36 cellular contexts compared by ENCODE assay signal in the genomic region with DNA sequence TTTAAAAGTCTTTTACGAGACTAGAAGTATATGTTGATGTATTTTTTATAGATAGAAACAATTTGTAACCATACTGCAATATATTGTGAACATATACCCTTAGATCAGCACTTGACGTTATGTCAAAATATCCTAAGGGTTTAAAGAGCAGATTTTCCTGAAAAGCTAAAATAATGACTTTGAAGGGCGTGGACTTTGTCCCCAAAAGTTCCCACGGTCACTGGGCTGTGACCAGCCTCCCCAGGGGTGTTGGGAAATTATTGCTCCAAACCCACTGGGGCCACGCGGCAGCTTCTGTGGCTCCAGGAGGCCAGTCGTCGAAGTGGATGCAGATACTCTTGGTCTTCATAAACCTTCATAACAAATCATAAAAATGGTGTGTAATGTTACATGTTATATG.
"Had no signal": no experiment of that assay in that cellular context is flagged by ENCODE, and none has a peak within 500 bp of the region (broad histone marks: within the 10 kb centered on the region; RNA-seq: fewer than 3 reads in every experiment).

No MANE protein-coding gene starts in this region.

- H3K27ac ChIP-seq: ascending aorta, breast epithelium, cardiac muscle cell, coronary artery, dorsolateral prefrontal cortex, esophagus muscularis mucosa, foreskin keratinocyte, heart right ventricle, WERI-Rb-1 had no signal

- DNase-seq: activated CD4-positive, alpha-beta memory T cell treated with anti-CD3 and anti-CD28 coated beads for 36 hours; activated CD4-positive, alpha-beta T cell treated with anti-CD3 and anti-CD28 coated beads for 36 hours; activated CD4-positive, alpha-beta T cell treated with anti-CD3 and anti-CD28 coated beads, Interleukin-2, amount 10 ng/mL, durations not matched to agents 24 days and 14 days; activated CD4-positive, CD25-positive, alpha-beta regulatory T cell; activated CD4-positive, CD25-positive, alpha-beta regulatory T cell treated with anti-CD3 and anti-CD28 coated beads, Interleukin-2, amount 50 U/mL, for 72 hours; activated CD8-positive, alpha-beta memory T cell treated with anti-CD3 and anti-CD28 coated beads, Interleukin-2, amount 50 U/mL, for 48 hours; activated CD8-positive, alpha-beta T cell treated with anti-CD3 and anti-CD28 coated beads, Interleukin-2, amount 10 ng/mL, durations not matched to agents 7 days and 5 days; activated gamma-delta T cell; activated naive CD4-positive, alpha-beta T cell; activated naive CD4-positive, alpha-beta T cell treated with anti-CD3 and anti-CD28 coated beads, Interleukin-2, amount 10 ng/mL, durations not matched to agents 7 days and 5 days; activated naive CD8-positive, alpha-beta T cell treated with anti-CD3 and anti-CD28 coated beads, Interleukin-2, amount 10 ng/mL, durations not matched to agents 7 days and 5 days; activated T-cell treated with anti-CD3 and anti-CD28 coated beads for 4 hours; activated T-cell treated with anti-CD3 and anti-CD28 coated beads, Interleukin-2, amount 50 U/mL, for 24 hours; activated T-cell treated with anti-CD3 and anti-CD28 coated beads, Interleukin-2, amount 50 U/mL, for 72 hours; dorsolateral prefrontal cortex; effector memory CD4-positive, alpha-beta T cell; endodermal cell; erythroblast; foreskin keratinocyte; gastrocnemius medialis; glutamatergic neuron; heart right ventricle; T-helper 1 cell; T-helper 17 cell; T1000; WERI-Rb-1 had no signal

- H3K27me3 ChIP-seq: ascending aorta, breast epithelium, cardiac muscle cell, dorsolateral prefrontal cortex, esophagus muscularis mucosa, foreskin keratinocyte, gastrocnemius medialis, heart right ventricle had no signal

- H3K4me3 Mint-ChIP-seq: activated CD4-positive, alpha-beta memory T cell treated with anti-CD3 and anti-CD28 coated beads for 36 hours; activated CD4-positive, alpha-beta T cell treated with anti-CD3 and anti-CD28 coated beads for 36 hours; activated CD4-positive, alpha-beta T cell treated with anti-CD3 and anti-CD28 coated beads, Interleukin-2, amount 10 ng/mL, durations not matched to agents 24 days and 14 days; activated CD8-positive, alpha-beta T cell treated with anti-CD3 and anti-CD28 coated beads, Interleukin-2, amount 10 ng/mL, durations not matched to agents 7 days and 5 days; activated naive CD4-positive, alpha-beta T cell treated with anti-CD3 and anti-CD28 coated beads, Interleukin-2, amount 10 ng/mL, durations not matched to agents 7 days and 5 days; activated naive CD8-positive, alpha-beta T cell treated with anti-CD3 and anti-CD28 coated beads, Interleukin-2, amount 10 ng/mL, durations not matched to agents 7 days and 5 days; activated T-cell treated with anti-CD3 and anti-CD28 coated beads, Interleukin-2, amount 50 U/mL, for 24 hours; activated T-cell treated with anti-CD3 and anti-CD28 coated beads, Interleukin-2, amount 50 U/mL, for 72 hours; brain; central memory CD8-positive, alpha-beta T cell; dendritic cell treated with granulocyte-macrophage colony-stimulating factor and Interleukin-4, amounts not matched to agents 40 ng/mL and 50 ng/mL, for 4 days; endodermal cell; T-helper 17 cell; T-helper 2 cell treated with Interferon-gamma antibody and Interleukin-4, amounts not matched to agents 5 μg/mL and 100 μg/mL, for 36 hours had no signal

- ATAC-seq: activated CD4-positive, alpha-beta T cell treated with anti-CD3 and anti-CD28 coated beads for 36 hours; activated CD8-positive, alpha-beta T cell treated with anti-CD3 and anti-CD28 coated beads, Interleukin-2, amount 10 ng/mL, durations not matched to agents 7 days and 5 days; activated naive CD4-positive, alpha-beta T cell treated with anti-CD3 and anti-CD28 coated beads, Interleukin-2, amount 50 U/mL, for 72 hours; activated T-cell treated with anti-CD3 and anti-CD28 coated beads, Interleukin-2, amount 50 U/mL, for 72 hours; foreskin keratinocyte; gastrocnemius medialis; heart right ventricle; T-helper 17 cell had no signal

- H3K4me1 Mint-ChIP-seq: activated CD4-positive, alpha-beta T cell treated with anti-CD3 and anti-CD28 coated beads for 36 hours; brain; endodermal cell had no signal

- H3K27me3 Mint-ChIP-seq: activated CD4-positive, alpha-beta memory T cell treated with anti-CD3 and anti-CD28 coated beads for 36 hours; activated CD4-positive, alpha-beta T cell treated with anti-CD3 and anti-CD28 coated beads for 36 hours; activated CD4-positive, alpha-beta T cell treated with anti-CD3 and anti-CD28 coated beads, Interleukin-2, amount 10 ng/mL, durations not matched to agents 24 days and 14 days; activated naive CD4-positive, alpha-beta T cell treated with anti-CD3 and anti-CD28 coated beads, Interleukin-2, amount 10 ng/mL, durations not matched to agents 7 days and 5 days; activated naive CD8-positive, alpha-beta T cell treated with anti-CD3 and anti-CD28 coated beads, Interleukin-2, amount 10 ng/mL, durations not matched to agents 7 days and 5 days; activated T-cell treated with anti-CD3 and anti-CD28 coated beads, Interleukin-2, amount 50 U/mL, for 24 hours; brain; central memory CD8-positive, alpha-beta T cell; dendritic cell treated with granulocyte-macrophage colony-stimulating factor and Interleukin-4, amounts not matched to agents 40 ng/mL and 50 ng/mL, for 4 days; T-helper 17 cell had no signal

- H3K27ac Mint-ChIP-seq: activated CD4-positive, alpha-beta memory T cell treated with anti-CD3 and anti-CD28 coated beads for 36 hours; activated CD4-positive, alpha-beta T cell treated with anti-CD3 and anti-CD28 coated beads for 36 hours; activated CD4-positive, alpha-beta T cell treated with anti-CD3 and anti-CD28 coated beads, Interleukin-2, amount 10 ng/mL, durations not matched to agents 24 days and 14 days; activated CD8-positive, alpha-beta T cell treated with anti-CD3 and anti-CD28 coated beads, Interleukin-2, amount 10 ng/mL, durations not matched to agents 7 days and 5 days; activated naive CD4-positive, alpha-beta T cell treated with anti-CD3 and anti-CD28 coated beads, Interleukin-2, amount 10 ng/mL, durations not matched to agents 7 days and 5 days; activated naive CD4-positive, alpha-beta T cell treated with anti-CD3 and anti-CD28 coated beads, Interleukin-2, amount 50 U/mL, for 72 hours; activated naive CD8-positive, alpha-beta T cell treated with anti-CD3 and anti-CD28 coated beads, Interleukin-2, amount 10 ng/mL, durations not matched to agents 7 days and 5 days; activated T-cell treated with anti-CD3 and anti-CD28 coated beads, Interleukin-2, amount 50 U/mL, for 24 hours; activated T-cell treated with anti-CD3 and anti-CD28 coated beads, Interleukin-2, amount 50 U/mL, for 72 hours; brain; dendritic cell treated with granulocyte-macrophage colony-stimulating factor and Interleukin-4, amounts not matched to agents 40 ng/mL and 50 ng/mL, for 4 days; endodermal cell; T-helper 2 cell treated with Interferon-gamma antibody and Interleukin-4, amounts not matched to agents 5 μg/mL and 100 μg/mL, for 36 hours had no signal

- H3K4me1 ChIP-seq: ascending aorta, breast epithelium, foreskin keratinocyte had no signal

- H3K9me3 ChIP-seq: ascending aorta, esophagus muscularis mucosa, gastrocnemius medialis had no signal

- H3K9me3 Mint-ChIP-seq: activated CD4-positive, alpha-beta memory T cell treated with anti-CD3 and anti-CD28 coated beads for 36 hours; activated CD4-positive, alpha-beta T cell treated with anti-CD3 and anti-CD28 coated beads, Interleukin-2, amount 10 ng/mL, durations not matched to agents 24 days and 14 days; activated naive CD4-positive, alpha-beta T cell treated with anti-CD3 and anti-CD28 coated beads, Interleukin-2, amount 10 ng/mL, durations not matched to agents 7 days and 5 days; activated naive CD4-positive, alpha-beta T cell treated with anti-CD3 and anti-CD28 coated beads, Interleukin-2, amount 50 U/mL, for 72 hours; activated naive CD8-positive, alpha-beta T cell treated with anti-CD3 and anti-CD28 coated beads, Interleukin-2, amount 10 ng/mL, durations not matched to agents 7 days and 5 days; activated T-cell treated with anti-CD3 and anti-CD28 coated beads, Interleukin-2, amount 50 U/mL, for 24 hours; activated T-cell treated with anti-CD3 and anti-CD28 coated beads, Interleukin-2, amount 50 U/mL, for 72 hours; central memory CD8-positive, alpha-beta T cell; dendritic cell treated with granulocyte-macrophage colony-stimulating factor and Interleukin-4, amounts not matched to agents 40 ng/mL and 50 ng/mL, for 4 days; endodermal cell; T-helper 2 cell treated with Interferon-gamma antibody and Interleukin-4, amounts not matched to agents 5 μg/mL and 100 μg/mL, for 36 hours had no signal
